In the genomic region with DNA sequence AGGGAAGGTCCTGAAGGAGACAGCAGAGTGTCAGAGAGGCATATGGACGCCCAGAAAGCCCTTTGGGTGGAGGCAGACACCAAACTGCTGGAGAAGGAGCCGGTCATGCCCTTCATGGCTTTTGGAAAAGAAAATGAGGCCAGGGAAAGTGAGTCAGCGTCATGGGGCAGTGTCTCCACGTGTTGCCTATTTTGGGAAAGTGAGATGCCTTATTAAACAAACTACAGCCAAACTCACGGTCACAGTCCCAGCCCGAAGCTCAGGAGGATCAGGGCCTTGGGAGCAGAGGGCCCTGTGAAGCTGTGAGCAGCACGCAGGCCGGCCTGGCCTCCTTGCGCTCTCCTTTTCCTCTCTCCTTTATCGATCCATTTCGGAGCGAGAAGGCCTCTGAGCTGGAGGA, we compare ENCODE assay signal across 22 cellular contexts. TPM values are rescaled to one million over a fixed set of nuclear protein-coding genes. Genes with fewer than 3 reads are reported as not detected.
DNase-seq lines count a peak whose midpoint lies in the region; ATAC-seq and TF ChIP-seq lines count a peak whose summit lies in the region.
"Had no signal": no experiment of that assay in that cellular context is flagged by ENCODE, and none has a peak within 500 bp of the region (broad histone marks: within the 10 kb centered on the region; RNA-seq: fewer than 3 reads in every experiment).

No MANE protein-coding gene starts in this region.

- H3K27ac ChIP-seq in endodermal cell (ENCODE audit: low read depth, low read length) (no peak overlapping the region), right atrium auricular region (peak overlapping the region; percentile 84 to 93), gastrocnemius medialis (peak overlapping the region; percentile 85 to 95 (median 94))

- WGBS in endodermal cell (ENCODE audit: insufficient coverage in 1 of 2, insufficient read length in 1 of 2), 2 experiments = 89 to 97% methylated on average over 6 to 12 of the region's 12 CpGs

- no peaks in the 10 kb centered on the region for H3K27me3 ChIP-seq in endodermal cell (ENCODE audit: control insufficient read depth, insufficient read depth, low read length, poor library complexity, severe bottlenecking)
- H3K27me3 ChIP-seq in right atrium auricular region = no peaks in the 10 kb centered on the region
- no peaks in the 10 kb centered on the region for H3K27me3 ChIP-seq in gastrocnemius medialis

- H3K9me3 ChIP-seq in endodermal cell (ENCODE audit: control insufficient read depth, low read length) (no peaks in the 10 kb centered on the region), right atrium auricular region (no peaks in the 10 kb centered on the region), gastrocnemius medialis (no peaks in the 10 kb centered on the region)
- H3K9me3 ChIP-seq: SK-N-SH had no signal

- no peak for TF ChIP-seq CTCF in endodermal cell (conservative IDR thresholded peaks at IDR 0.05)
- TF ChIP-seq CTCF in right atrium auricular region (IDR thresholded peaks at IDR 0.05) = no peak
- no peak for TF ChIP-seq CTCF in gastrocnemius medialis (IDR thresholded peaks at IDR 0.05 in 4 of 5, conservative IDR thresholded peaks at IDR 0.05 in 1 of 5)

- H3K4me1 Mint-ChIP-seq in endodermal cell = peaks cover 5% of the 10 kb centered on the region
- H3K4me1 Mint-ChIP-seq in naive thymus-derived CD8-positive, alpha-beta T cell = peaks cover 7 to 12% (median 10%) of the 10 kb centered on the region in 4 donors
- no peaks in the 10 kb centered on the region for H3K4me1 Mint-ChIP-seq in T-helper 2 cell treated with Interferon-gamma antibody and Interleukin-4, amounts not matched to agents 5 μg/mL and 100 μg/mL, for 36 hours (ENCODE audit: low read depth)
- H3K4me1 Mint-ChIP-seq: activated naive CD4-positive, alpha-beta T cell treated with anti-CD3 and anti-CD28 coated beads, Interleukin-2, amount 50 U/mL, for 24 hours had no signal

- H3K4me3 Mint-ChIP-seq in endodermal cell = no peak overlapping the region
- H3K4me3 Mint-ChIP-seq in naive thymus-derived CD8-positive, alpha-beta T cell = no peak overlapping the region
- no peak overlapping the region for H3K4me3 Mint-ChIP-seq in T-helper 2 cell treated with Interferon-gamma antibody and Interleukin-4, amounts not matched to agents 5 μg/mL and 100 μg/mL, for 36 hours
- H3K4me3 Mint-ChIP-seq: activated CD4-positive, alpha-beta memory T cell treated with anti-CD3 and anti-CD28 coated beads for 36 hours; activated naive CD4-positive, alpha-beta T cell treated with anti-CD3 and anti-CD28 coated beads, Interleukin-2, amount 50 U/mL, for 24 hours; brain; CD14-positive monocyte; type B pancreatic cell had no signal

- H3K9ac ChIP-seq in endodermal cell (ENCODE audit: extremely low read depth, low read length, poor library complexity, severe bottlenecking) = no peak overlapping the region
- H3K9ac ChIP-seq: SK-N-SH had no signal

- in situ Hi-C loops in gastrocnemius medialis (cut with MboI; ENCODE audit: low sequenced_read_pairs in 4 of 4) = no loop called here

- H3K4me1 ChIP-seq in endodermal cell (ENCODE audit: control insufficient read depth, insufficient read depth, low read length) = no peaks in the 10 kb centered on the region
- peaks cover 0 to 56% of the 10 kb centered on the region in 2 donors for H3K4me1 ChIP-seq in right atrium auricular region
- peaks cover 55 to 67% of the 10 kb centered on the region in 2 donors for H3K4me1 ChIP-seq in gastrocnemius medialis

- H3K4me3 ChIP-seq in endodermal cell (ENCODE audit: low read length) (no peak overlapping the region), right atrium auricular region (no peak overlapping the region), gastrocnemius medialis (peak overlapping the region in 1 of 4 donors; percentile 25)

- TF ChIP-seq POLR2A in gastrocnemius medialis (IDR thresholded peaks at IDR 0.05) = peak; percentile 93 to 97

- no peak overlapping the region for H3K27ac Mint-ChIP-seq in endodermal cell
- H3K27ac Mint-ChIP-seq in naive thymus-derived CD8-positive, alpha-beta T cell = no peak overlapping the region
- no peak overlapping the region for H3K27ac Mint-ChIP-seq in T-helper 2 cell treated with Interferon-gamma antibody and Interleukin-4, amounts not matched to agents 5 μg/mL and 100 μg/mL, for 36 hours
- H3K27ac Mint-ChIP-seq: activated CD4-positive, alpha-beta memory T cell treated with anti-CD3 and anti-CD28 coated beads for 36 hours; activated naive CD4-positive, alpha-beta T cell treated with anti-CD3 and anti-CD28 coated beads, Interleukin-2, amount 50 U/mL, for 24 hours; brain; CD14-positive monocyte; type B pancreatic cell had no signal

- intact Hi-C loops in gastrocnemius medialis (cut with DNase I; ENCODE audit: low total_unique reads) = loop anchor here (10.0 kb wide), 1 partner anchor 1096 kb away; the partner anchor contains the start of gene ATP6V1G1

- POLR2A ChIA-PET in naive thymus-derived CD8-positive, alpha-beta T cell (lab: Charles Lee) = no interaction called here

- no peaks in the 10 kb centered on the region for H3K27me3 Mint-ChIP-seq in endodermal cell (ENCODE audit: insufficient read depth)
- H3K27me3 Mint-ChIP-seq in naive thymus-derived CD8-positive, alpha-beta T cell = no peaks in the 10 kb centered on the region
- peaks cover 5% of the 10 kb centered on the region for H3K27me3 Mint-ChIP-seq in T-helper 2 cell treated with Interferon-gamma antibody and Interleukin-4, amounts not matched to agents 5 μg/mL and 100 μg/mL, for 36 hours (ENCODE audit: low read depth)
- H3K27me3 Mint-ChIP-seq: activated CD4-positive, alpha-beta memory T cell treated with anti-CD3 and anti-CD28 coated beads for 36 hours; activated naive CD4-positive, alpha-beta T cell treated with anti-CD3 and anti-CD28 coated beads, Interleukin-2, amount 50 U/mL, for 24 hours; type B pancreatic cell had no signal

- H3K36me3 ChIP-seq in endodermal cell (ENCODE audit: control insufficient read depth, insufficient read depth, low read length) (no peaks in the 10 kb centered on the region), right atrium auricular region (peaks cover 11% of the 10 kb centered on the region), gastrocnemius medialis (no peaks in the 10 kb centered on the region)

- H3K9me3 Mint-ChIP-seq in endodermal cell = no peaks in the 10 kb centered on the region
- H3K9me3 Mint-ChIP-seq in naive thymus-derived CD8-positive, alpha-beta T cell = no peaks in the 10 kb centered on the region
- no peaks in the 10 kb centered on the region for H3K9me3 Mint-ChIP-seq in T-helper 2 cell treated with Interferon-gamma antibody and Interleukin-4, amounts not matched to agents 5 μg/mL and 100 μg/mL, for 36 hours
- H3K9me3 Mint-ChIP-seq: activated CD4-positive, alpha-beta memory T cell treated with anti-CD3 and anti-CD28 coated beads for 36 hours; activated naive CD4-positive, alpha-beta T cell treated with anti-CD3 and anti-CD28 coated beads, Interleukin-2, amount 50 U/mL, for 24 hours; brain; CD14-positive monocyte; type B pancreatic cell had no signal

- H3K36me3 Mint-ChIP-seq in endodermal cell (ENCODE audit: low read depth) = no peaks in the 10 kb centered on the region
- no peaks in the 10 kb centered on the region for H3K36me3 Mint-ChIP-seq in naive thymus-derived CD8-positive, alpha-beta T cell
- H3K36me3 Mint-ChIP-seq in T-helper 2 cell treated with Interferon-gamma antibody and Interleukin-4, amounts not matched to agents 5 μg/mL and 100 μg/mL, for 36 hours (ENCODE audit: low read depth) = no peaks in the 10 kb centered on the region
- H3K36me3 Mint-ChIP-seq: activated CD4-positive, alpha-beta memory T cell treated with anti-CD3 and anti-CD28 coated beads for 36 hours; activated naive CD4-positive, alpha-beta T cell treated with anti-CD3 and anti-CD28 coated beads, Interleukin-2, amount 50 U/mL, for 24 hours; brain; CD14-positive monocyte; type B pancreatic cell had no signal

- peak; percentile 83 to 91 for ATAC-seq in gastrocnemius medialis
- no peak for ATAC-seq in naive thymus-derived CD8-positive, alpha-beta T cell
- ATAC-seq in HG02852 (IDR thresholded peaks at IDR 0.05; ENCODE audit: unreplicated experiment) = no peak
- ATAC-seq: left colon, PC-3 had no signal

- DNase-seq in AG20443 (ENCODE audit: low spot score) (peak; percentile 66), endodermal cell (peak; percentile 27), right atrium auricular region (ENCODE audit: low spot score) (no peak), gastrocnemius medialis (peak; percentile 80 to 91), NCI-H146 (lab: John Stamatoyannopoulos, UW) (no peak)
- no peak for DNase-seq in naive thymus-derived CD8-positive, alpha-beta T cell
- no peak for DNase-seq in T-helper 2 cell treated with Interferon-gamma antibody and Interleukin-4, amounts not matched to agents 5 μg/mL and 100 μg/mL, for 36 hours (ENCODE audit: low spot score)
- DNase-seq: activated CD4-positive, alpha-beta memory T cell treated with anti-CD3 and anti-CD28 coated beads for 36 hours; activated T-cell treated with anti-CD3 and anti-CD28 coated beads, Interleukin-2, amount 50 U/mL, for 1 hour; DMS153; foreskin fibroblast; NCI-H1417 treated with DMSO at 0.1 percent for 48 hours; NCI-H2171 treated with DMSO at 0.1 percent for 48 hours; NCI-H774; SK-N-SH had no signal

RNA-seq across cellular contexts. Expression of gene RGS3, which starts 25.0 kb away (rescaled TPM):
- total RNA-seq in endodermal cell = 10 to 100 TPM; 20.7 to 40.3 TPM
- polyA plus RNA-seq in endodermal cell (2013, experiment 1 of 2) = 40.4 TPM
- 38.4 TPM for polyA plus RNA-seq in endodermal cell (2013, experiment 2 of 2)
- 100 to 1,000 TPM; 112 to 184 TPM for total RNA-seq in right atrium auricular region
- 10 to 100 TPM in 2 of 4 donors, 1 to 10 TPM in 2; 5.9 to 11.8 (median 9.8) TPM for total RNA-seq in gastrocnemius medialis
- total RNA-seq in naive thymus-derived CD8-positive, alpha-beta T cell = 10 to 100 TPM; 27.8 to 29.5 TPM
- polyA plus RNA-seq in naive thymus-derived CD8-positive, alpha-beta T cell = 10 to 100 TPM; 17.9 to 33.4 (median 26.1) TPM

Comparison
In these comparisons a context has a peak if more than half of its experiments do, and no peak if none do; other contexts are left out.
1. DNase-seq: peak in AG20443 (single experiment), endodermal cell (single experiment) and gastrocnemius medialis (2 of 2); none in right atrium auricular region (single experiment), naive thymus-derived CD8-positive, alpha-beta T cell (0 of 10), T-helper 2 cell treated with Interferon-gamma antibody and Interleukin-4, amounts not matched to agents 5 μg/mL and 100 μg/mL, for 36 hours (single experiment) and NCI-H146 (single experiment).
2. ATAC-seq: peak in gastrocnemius medialis (2 of 2); none in naive thymus-derived CD8-positive, alpha-beta T cell (0 of 2) and HG02852 (single experiment).